2 cellular contexts compared by ENCODE assay signal in genomic region chr1:205720740-205721139, GRCh38.
TF ChIP-seq lines count a peak whose summit lies in the region.

No MANE protein-coding gene starts in this region.

TF ChIP-seq in HEK293, 187 proteins besides CTCF, POLR2A, EP300 and RAD21:
- 0 out of 2 replicates have a peak, but pooled peaks have one; percentile 32 for TF ChIP-seq ZNF580 (tag by site-specific recombination; IDR thresholded peaks at IDR 0.05)
- 0 out of 2 replicates have a peak, but pooled peaks have one; percentile 15 for TF ChIP-seq ZNF121 (tag by site-specific recombination; IDR thresholded peaks at IDR 0.05)
- TF ChIP-seq ZNF202 (tag by site-specific recombination; IDR thresholded peaks at IDR 0.05; ENCODE audit: borderline replicate concordance) = 0 out of 2 replicates have a peak, but pooled peaks have one; percentile 64
- TF ChIP-seq PATZ1 (tag by site-specific recombination; IDR thresholded peaks at IDR 0.05) = 0 out of 2 replicates have a peak, but pooled peaks have one; percentile 15
- peak; percentile 99 for TF ChIP-seq ZNF146 (tag by site-specific recombination; IDR thresholded peaks at IDR 0.05)

TF ChIP-seq in K562, 482 proteins besides CTCF, POLR2A, EP300 and RAD21:
- TF ChIP-seq ZNF146 (CRISPR knock-in tag; IDR thresholded peaks at IDR 0.05; ENCODE audit: unreplicated experiment) = peak; percentile 93
- peak; percentile 29 for TF ChIP-seq RBM25 (IDR thresholded peaks at IDR 0.05; ENCODE audit: low read depth, low read length, severe bottlenecking)
- TF ChIP-seq ZNF3 (CRISPR knock-in tag; IDR thresholded peaks at IDR 0.05) = 0 out of 2 replicates have a peak, but pooled peaks have one; percentile 25
- TF ChIP-seq KDM1A (IDR thresholded peaks at IDR 0.05) = 0 out of 4 replicates have a peak, but pooled peaks of 1 of the 2 experiments have one; percentile 14
